In the genomic region with DNA sequence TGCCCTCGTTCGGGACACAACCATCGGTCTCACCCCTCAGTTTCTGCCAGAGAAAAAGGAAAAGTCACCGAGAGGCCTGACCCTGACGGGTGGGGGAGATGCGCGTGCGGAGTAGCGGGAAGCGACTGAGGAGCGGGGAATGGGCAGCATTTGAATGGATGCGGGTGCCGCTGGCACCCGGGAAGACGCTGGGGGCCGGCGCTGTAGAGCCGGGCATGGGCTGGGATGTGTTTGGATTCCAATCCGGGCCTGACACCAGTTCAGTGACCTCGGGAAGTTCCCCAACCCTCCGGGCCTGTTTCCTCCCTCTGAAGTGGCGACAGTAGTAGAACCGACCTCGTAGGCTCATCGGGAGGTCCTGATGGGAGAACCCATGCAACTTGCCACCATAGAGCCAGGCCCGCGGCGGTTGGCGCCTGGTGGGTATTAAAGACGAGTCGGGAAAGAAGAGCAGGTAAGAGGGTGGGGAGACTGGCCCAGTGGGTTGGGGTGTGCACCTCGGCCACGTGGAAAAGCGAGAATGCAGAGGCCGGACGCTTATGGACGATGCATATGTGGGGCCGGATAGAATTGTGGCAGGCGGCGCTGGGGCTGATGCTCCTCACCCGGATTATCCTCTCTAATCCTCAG, we compare ENCODE assay signal across 8 cellular contexts. TPM values are rescaled to one million over a fixed set of nuclear protein-coding genes. Genes with fewer than 3 reads are reported as not detected.
A peak's percentile ranks its signal among the peaks of the same experiment; 100 is the strongest.
DNase-seq lines count a peak whose midpoint lies in the region; ATAC-seq, FAIRE-seq and TF ChIP-seq lines count a peak whose summit lies in the region.

No MANE protein-coding gene starts in this region.

- H2AFZ ChIP-seq in endothelial cell of umbilical vein (ENCODE audit: low read depth, low read length), result peak overlapping the region; percentile 97

- H3K36me3 Mint-ChIP-seq in natural killer cell, result no peaks in the 10 kb centered on the region

- peak overlapping the region; percentile 97 for H3K9ac ChIP-seq in endothelial cell of umbilical vein (replicated peaks; ENCODE audit: extremely low read depth, insufficient read depth, low read length)
- peak overlapping the region; percentile 84 to 92 for H3K9ac ChIP-seq in stomach smooth muscle (ENCODE audit: low read length in 2 of 2)

- H3K9me3 ChIP-seq in endothelial cell of umbilical vein (replicated peaks; ENCODE audit: control insufficient read depth, insufficient read depth, low read length) (no peaks in the 10 kb centered on the region), stomach smooth muscle (ENCODE audit: control insufficient read depth in 2 of 2, low read length in 2 of 2) (no peaks in the 10 kb centered on the region)

- H3K9me3 Mint-ChIP-seq in natural killer cell, result no peaks in the 10 kb centered on the region

- peak overlapping the region; percentile 3 to 97 for H3K27ac Mint-ChIP-seq in natural killer cell

- peaks cover 4 to 6% of the 10 kb centered on the region in 2 donors for H3K27me3 Mint-ChIP-seq in natural killer cell (ENCODE audit: low read depth in 2 of 2)

- no peak for FAIRE-seq in endothelial cell of umbilical vein (lab: Jason Lieb, UNC)

- TF ChIP-seq CTCF in endothelial cell of umbilical vein (IDR thresholded peaks at IDR 0.05; ENCODE audit: extremely low read depth in 1 of 2, insufficient read depth in 1 of 2, low read depth in 1 of 2, low read length in 2 of 2) (no peak), natural killer cell (IDR thresholded peaks at IDR 0.05) (no peak)

- POLR2A ChIA-PET in endothelial cell of umbilical vein (lab: Charles Lee), result interaction anchor here (0.8 to 1.8 kb wide), 14 partner anchors 8 to 258 kb away, joined by 3 to 25 read pairs (median 5); partner anchors contain the start of genes LRIG2 and PPM1J

- BruUV-seq in endothelial cell of umbilical vein (replicated peaks; lab: Mats Ljungman, UMichigan), result no TSS peak

- TF ChIP-seq POLR2A in endothelial cell of umbilical vein (IDR thresholded peaks at IDR 0.05; ENCODE audit: low read depth, low read length), result no peak

- peak overlapping the region; percentile 91 to 97 (median 95) for H3K4me3 ChIP-seq in endothelial cell of umbilical vein (replicated peaks in 1 of 3; ENCODE audit: insufficient read depth in 1 of 3, low read depth in 1 of 3, low read length in 3 of 3)
- peak overlapping the region; percentile 91 to 93 for H3K4me3 ChIP-seq in stomach smooth muscle (ENCODE audit: low read length in 2 of 2)

- H3K4me2 ChIP-seq in endothelial cell of umbilical vein (ENCODE audit: insufficient read depth, low read length), result peak overlapping the region; percentile 99

- peaks cover 10% of the 10 kb centered on the region for H4K20me1 ChIP-seq in endothelial cell of umbilical vein (replicated peaks; ENCODE audit: control insufficient read depth, extremely low read depth, insufficient read depth, low read length)

- H3K27me3 ChIP-seq in endothelial cell of umbilical vein (ENCODE audit: control insufficient read depth in 2 of 2, insufficient read depth in 2 of 2, low read length in 2 of 2) (no peaks in the 10 kb centered on the region), stomach smooth muscle (ENCODE audit: control insufficient read depth in 1 of 2, insufficient read depth in 2 of 2, low read length in 2 of 2) (no peaks in the 10 kb centered on the region)

- DNase-seq in NCI-H748 (lab: John Stamatoyannopoulos, UW; ENCODE audit: unreplicated experiment) (peak; percentile 32), NCI-H748 treated with DMSO at 0.1 percent for 48 hours (lab: John Stamatoyannopoulos, UW) (no peak), endothelial cell of umbilical vein (ENCODE audit: low read depth, low spot score) (no peak), natural killer cell (peak; percentile 36), NCI-H2107 (lab: John Stamatoyannopoulos, UW) (no peak)
- peak; percentile 4 for DNase-seq in activated CD4-positive, CD25-positive, alpha-beta regulatory T cell treated with anti-CD3 and anti-CD28 coated beads, Interleukin-2, amount 50 U/mL, for 16 hours (ENCODE audit: low read depth, low spot score)

- peak overlapping the region; percentile 89 for H3K27ac ChIP-seq in endothelial cell of umbilical vein (ENCODE audit: insufficient read depth, low read depth, low read length)
- H3K27ac ChIP-seq in stomach smooth muscle (ENCODE audit: low read length), result peak overlapping the region; percentile 88

- H3K4me3 Mint-ChIP-seq in natural killer cell, result peak overlapping the region; percentile 97

- H3K9me1 ChIP-seq in endothelial cell of umbilical vein (replicated peaks; ENCODE audit: control insufficient read depth, extremely low read depth, insufficient read depth, low read length), result no peaks in the 10 kb centered on the region

- dilution Hi-C loops in endothelial cell of umbilical vein (cut with MboI; ENCODE audit: extremely low pct_ligation_motif_present, low sequenced_read_pairs), result no loop called here

- CTCF ChIA-PET in endothelial cell of umbilical vein (lab: Charles Lee), result interaction anchor here (0.8 to 1.7 kb wide), 14 partner anchors 9 to 238 kb away, joined by 3 to 22 read pairs (median 4); partner anchors contain the start of gene LRIG2

- ATAC-seq in HG03280 (IDR thresholded peaks at IDR 0.05; ENCODE audit: unreplicated experiment) (peak; percentile 2), natural killer cell (peak; percentile 21 to 26 (median 24))

- H3K36me3 ChIP-seq in endothelial cell of umbilical vein (ENCODE audit: control insufficient read depth in 2 of 2, extremely low read depth in 1 of 2, insufficient read depth in 2 of 2, low read length in 2 of 2), result peaks cover 0 to 5% of the 10 kb centered on the region in 2 experiments
- H3K36me3 ChIP-seq in stomach smooth muscle (ENCODE audit: control insufficient read depth in 2 of 2, insufficient read depth in 2 of 2, low read length in 2 of 2), result no peaks in the 10 kb centered on the region

- peaks cover 31 to 38% of the 10 kb centered on the region in 2 donors for H3K4me1 Mint-ChIP-seq in natural killer cell

- intact Hi-C loops in endothelial cell of umbilical vein (cut with micrococcal nuclease) (loop anchor here (1.0 to 5.0 kb wide), 7 partner anchors 50 to 564 kb away; partner anchors contain the start of gene LRIG2), natural killer cell (cut with micrococcal nuclease) (loop anchor here (5.0 to 10.0 kb wide), 3 partner anchors 74 to 242 kb away; partner anchors contain the start of genes LRIG2 and PPM1J)

- H3K79me2 ChIP-seq in endothelial cell of umbilical vein (ENCODE audit: control insufficient read depth, insufficient read depth, low read length), result peaks cover 93% of the 10 kb centered on the region

- H3K4me1 ChIP-seq in endothelial cell of umbilical vein (ENCODE audit: control insufficient read depth, extremely low read depth, insufficient read depth, low read length) (peaks cover 37% of the 10 kb centered on the region), stomach smooth muscle (ENCODE audit: control insufficient read depth, insufficient read depth, low read length) (peaks cover 13% of the 10 kb centered on the region)

TF ChIP-seq in endothelial cell of umbilical vein, 7 proteins besides CTCF, POLR2A, EP300 and RAD21:
- TF ChIP-seq FOS (IDR thresholded peaks at IDR 0.05; ENCODE audit: borderline replicate concordance, insufficient read depth, low read length), result no peak
- TF ChIP-seq POLR2AphosphoS5 (IDR thresholded peaks at IDR 0.05; ENCODE audit: insufficient read depth, low read depth, low read length), result no peak
- no peak for TF ChIP-seq JUN (IDR thresholded peaks at IDR 0.05; ENCODE audit: borderline replicate concordance, insufficient read depth, insufficient read length, low read depth)
- no peak for TF ChIP-seq GATA2 (IDR thresholded peaks at IDR 0.05; ENCODE audit: insufficient read depth, insufficient read length, low read depth, low read length)
- no peak for TF ChIP-seq EZH2 (IDR thresholded peaks at IDR 0.05; ENCODE audit: borderline replicate concordance, low read depth, low read length, severe bottlenecking)
- TF ChIP-seq, protein P1, sequence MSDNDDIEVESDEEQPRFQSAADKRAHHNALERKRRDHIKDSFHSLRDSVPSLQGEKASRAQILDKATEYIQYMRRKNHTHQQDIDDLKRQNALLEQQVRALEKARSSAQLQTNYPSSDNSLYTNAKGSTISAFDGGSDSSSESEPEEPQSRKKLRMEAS (IDR thresholded peaks at IDR 0.05; ENCODE audit: insufficient read depth, insufficient read length), result no peak
- no peak for TF ChIP-seq MYC (IDR thresholded peaks at IDR 0.05; ENCODE audit: low read depth, low read length)
TF ChIP-seq in endothelial cell of umbilical vein: peak in this region for 0.

RNA-seq across cellular contexts. Expression of gene SLC16A1, which starts 0.6 kb away (rescaled TPM):
- total RNA-seq in endothelial cell of umbilical vein (117 and 148 TPM in 2 replicates), natural killer cell (10 to 100 TPM in 2 of 3 donors, 1 to 10 TPM in 1; 8.7 to 18.5 (median 14.0) TPM)
- polyA plus RNA-seq in endothelial cell of umbilical vein, result 162 and 188 TPM in 2 replicates
- polyA plus RNA-seq in endothelial cell of umbilical vein (2011; cell fraction: cytosol; rRNA removed), result 67.0 and 69.4 TPM in 2 replicates
- polyA plus RNA-seq in endothelial cell of umbilical vein (2011; cell fraction: nucleus; rRNA removed), result 78.3 and 86.0 TPM in 2 replicates
- 161 and 167 TPM in 2 replicates for polyA plus RNA-seq in endothelial cell of umbilical vein (2012)
- polyA minus RNA-seq in endothelial cell of umbilical vein, result 680 and 711 TPM in 2 replicates
- polyA minus RNA-seq in endothelial cell of umbilical vein (2011; cell fraction: cytosol; rRNA and poly(A)+ RNA removed), result 165 TPM
- polyA minus RNA-seq in endothelial cell of umbilical vein (2011; cell fraction: nucleus; rRNA and poly(A)+ RNA removed), result 113 and 130 TPM in 2 replicates

Comparison
In these comparisons a context has a peak if more than half of its experiments do, and no peak if none do; other contexts are left out.
1. DNase-seq: peak in NCI-H748 (single experiment), activated CD4-positive, CD25-positive, alpha-beta regulatory T cell treated with anti-CD3 and anti-CD28 coated beads, Interleukin-2, amount 50 U/mL, for 16 hours (single experiment) and natural killer cell (single experiment); none in NCI-H748 treated with DMSO at 0.1 percent for 48 hours (single experiment), endothelial cell of umbilical vein (single experiment) and NCI-H2107 (single experiment).